Comparison of ENCODE assay signal across 1 cellular context in genomic region chr10:102460836-102461186, GRCh38.
TF ChIP-seq lines count a peak whose summit lies in the region.

No MANE protein-coding gene starts in this region.

TF ChIP-seq in K562, 482 proteins besides CTCF, POLR2A, EP300 and RAD21:
- TF ChIP-seq GABPA (tag; conservative IDR thresholded peaks at IDR 0.05; ENCODE audit: low read depth) (0 out of 2 replicates have a peak, but pooled peaks have one; percentile 4), ZBTB17 (CRISPR knock-in tag; IDR thresholded peaks at IDR 0.05) (0 out of 2 replicates have a peak, but pooled peaks have one; percentile 4), ESRRA (IDR thresholded peaks at IDR 0.05; ENCODE audit: borderline replicate concordance, low read depth) (no peak), MBD2 (IDR thresholded peaks at IDR 0.05; ENCODE audit: borderline replicate concordance, low read depth) (no peak), TAF7 (tag; IDR thresholded peaks at IDR 0.05) (peak; percentile 33; the same call in 1 of the 2 replicates), TAF9B (IDR thresholded peaks at IDR 0.05; ENCODE audit: partially characterized antibody) (peak; percentile 42)
TF ChIP-seq in K562: peak in this region for 4.
